1 cellular context compared by ENCODE assay signal in the genomic region with DNA sequence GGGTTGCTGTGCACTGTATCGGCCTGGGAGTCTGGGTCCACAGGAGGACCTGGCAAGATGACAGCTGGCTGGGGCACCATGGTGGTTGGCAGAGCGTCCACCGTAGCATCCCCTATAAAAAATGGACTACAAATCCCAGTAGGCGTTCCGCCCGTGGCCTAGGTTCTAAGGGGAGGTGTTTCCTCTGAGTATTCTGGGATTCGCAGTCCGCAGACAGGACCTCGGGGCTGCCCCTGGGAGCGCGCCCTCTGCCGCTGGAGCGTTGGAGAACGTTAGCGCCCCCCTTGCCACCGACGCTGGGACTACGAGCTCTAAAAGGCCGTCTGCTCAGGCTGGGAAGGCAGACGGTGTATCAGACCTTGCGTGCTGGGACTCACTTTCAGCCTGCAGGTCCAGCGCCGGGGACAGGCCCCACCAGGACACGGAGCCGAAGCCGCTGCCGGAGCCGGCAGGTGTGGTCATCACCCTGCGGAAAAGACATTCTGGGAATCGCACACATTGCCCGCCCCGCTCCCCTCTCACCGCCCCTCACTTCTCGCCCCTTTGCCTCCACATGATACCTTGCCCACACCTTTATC.
TF ChIP-seq lines count a peak whose summit lies in the region.

No MANE protein-coding gene starts in this region.

TF ChIP-seq in HepG2, 621 proteins besides CTCF, POLR2A, EP300 and RAD21 (continues in another document):
- TF ChIP-seq ZNF318 (CRISPR knock-in tag; IDR thresholded peaks at IDR 0.05) (no peak), UBTF (CRISPR knock-in tag; IDR thresholded peaks at IDR 0.05) (no peak; the same call in 1 of the 2 replicates), ZNF383 (CRISPR knock-in tag; IDR thresholded peaks at IDR 0.05; ENCODE audit: borderline replicate concordance) (no peak), KDM5B (CRISPR knock-in tag; IDR thresholded peaks at IDR 0.05; ENCODE audit: borderline replicate concordance) (no peak), ZFP82 (CRISPR knock-in tag; IDR thresholded peaks at IDR 0.05; ENCODE audit: borderline replicate concordance) (no peak), RXRA (CRISPR knock-in tag; IDR thresholded peaks at IDR 0.05) (0 out of 2 replicates have a peak, but pooled peaks have one; percentile 5), SMYD3 (CRISPR knock-in tag; IDR thresholded peaks at IDR 0.05) (no peak), XRCC5 (optimal IDR thresholded peaks at IDR 0.05; ENCODE audit: low read length) (peak; percentile 51), ELK4 (CRISPR knock-in tag; IDR thresholded peaks at IDR 0.05; ENCODE audit: borderline replicate concordance) (0 out of 2 replicates have a peak, but pooled peaks have one; percentile 9), RARG (CRISPR knock-in tag; IDR thresholded peaks at IDR 0.05; ENCODE audit: low read depth) (no peak), ZNF18 (CRISPR knock-in tag; IDR thresholded peaks at IDR 0.05; ENCODE audit: insufficient replicate concordance) (no peak), GATAD2A (CRISPR knock-in tag; IDR thresholded peaks at IDR 0.05) (no peak), SMARCE1 (IDR thresholded peaks at IDR 0.05; ENCODE audit: borderline replicate concordance) (no peak), TFDP2 (CRISPR knock-in tag; IDR thresholded peaks at IDR 0.05) (peak; percentile 52; the same call in 1 of the 2 replicates), RFXAP (CRISPR knock-in tag; IDR thresholded peaks at IDR 0.05; ENCODE audit: borderline replicate concordance) (no peak; the same call in 1 of the 2 replicates), ELF4 (CRISPR knock-in tag; IDR thresholded peaks at IDR 0.05; ENCODE audit: borderline replicate concordance) (no peak), EEA1 (CRISPR knock-in tag; IDR thresholded peaks at IDR 0.05; ENCODE audit: borderline replicate concordance) (no peak), IRF2 (CRISPR knock-in tag; IDR thresholded peaks at IDR 0.05) (peak; percentile 57; the same call in 1 of the 2 replicates), MBD4 (IDR thresholded peaks at IDR 0.05; ENCODE audit: borderline replicate concordance, low read length) (no peak), MED13 (CRISPR knock-in tag; IDR thresholded peaks at IDR 0.05) (no peak), NR1H2 (CRISPR knock-in tag; IDR thresholded peaks at IDR 0.05; ENCODE audit: borderline replicate concordance, low read depth) (no peak), JARID2 (CRISPR knock-in tag; IDR thresholded peaks at IDR 0.05; ENCODE audit: insufficient replicate concordance) (peak; percentile 29), CREM (IDR thresholded peaks at IDR 0.05) (peak; percentile 77; the same call in 1 of the 2 replicates), CREM (CRISPR knock-in tag; IDR thresholded peaks at IDR 0.05) (no peak), ZKSCAN1 (IDR thresholded peaks at IDR 0.05; ENCODE audit: low read length) (no peak), CSRNP2 (CRISPR knock-in tag; conservative IDR thresholded peaks at IDR 0.05; ENCODE audit: low read depth) (no peak), MEIS2 (CRISPR knock-in tag; IDR thresholded peaks at IDR 0.05) (0 out of 2 replicates have a peak, but pooled peaks have one; percentile 39), HOXA3 (CRISPR knock-in tag; IDR thresholded peaks at IDR 0.05) (peak; percentile 51; the same call in 1 of the 2 replicates), ZBTB7B (CRISPR knock-in tag; IDR thresholded peaks at IDR 0.05) (peak; percentile 76), POGZ (CRISPR knock-in tag; IDR thresholded peaks at IDR 0.05) (0 out of 2 replicates have a peak, but pooled peaks have one; percentile 17), FOSL1 (CRISPR knock-in tag; IDR thresholded peaks at IDR 0.05; ENCODE audit: borderline replicate concordance) (no peak), HMG20A (CRISPR knock-in tag; IDR thresholded peaks at IDR 0.05; ENCODE audit: borderline replicate concordance) (no peak), ZNF530 (CRISPR knock-in tag; IDR thresholded peaks at IDR 0.05; ENCODE audit: low read depth) (no peak), ELF1 (CRISPR knock-in tag; IDR thresholded peaks at IDR 0.05) (peak; percentile 62; the same call in 1 of the 2 replicates)
- TF ChIP-seq, protein P1, sequence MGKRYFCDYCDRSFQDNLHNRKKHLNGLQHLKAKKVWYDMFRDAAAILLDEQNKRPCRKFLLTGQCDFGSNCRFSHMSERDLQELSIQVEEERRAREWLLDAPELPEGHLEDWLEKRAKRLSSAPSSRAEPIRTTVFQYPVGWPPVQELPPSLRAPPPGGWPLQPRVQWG (CRISPR knock-in tag; IDR thresholded peaks at IDR 0.05; ENCODE audit: borderline replicate concordance, low read depth) = no peak
- TF ChIP-seq, protein P2, sequence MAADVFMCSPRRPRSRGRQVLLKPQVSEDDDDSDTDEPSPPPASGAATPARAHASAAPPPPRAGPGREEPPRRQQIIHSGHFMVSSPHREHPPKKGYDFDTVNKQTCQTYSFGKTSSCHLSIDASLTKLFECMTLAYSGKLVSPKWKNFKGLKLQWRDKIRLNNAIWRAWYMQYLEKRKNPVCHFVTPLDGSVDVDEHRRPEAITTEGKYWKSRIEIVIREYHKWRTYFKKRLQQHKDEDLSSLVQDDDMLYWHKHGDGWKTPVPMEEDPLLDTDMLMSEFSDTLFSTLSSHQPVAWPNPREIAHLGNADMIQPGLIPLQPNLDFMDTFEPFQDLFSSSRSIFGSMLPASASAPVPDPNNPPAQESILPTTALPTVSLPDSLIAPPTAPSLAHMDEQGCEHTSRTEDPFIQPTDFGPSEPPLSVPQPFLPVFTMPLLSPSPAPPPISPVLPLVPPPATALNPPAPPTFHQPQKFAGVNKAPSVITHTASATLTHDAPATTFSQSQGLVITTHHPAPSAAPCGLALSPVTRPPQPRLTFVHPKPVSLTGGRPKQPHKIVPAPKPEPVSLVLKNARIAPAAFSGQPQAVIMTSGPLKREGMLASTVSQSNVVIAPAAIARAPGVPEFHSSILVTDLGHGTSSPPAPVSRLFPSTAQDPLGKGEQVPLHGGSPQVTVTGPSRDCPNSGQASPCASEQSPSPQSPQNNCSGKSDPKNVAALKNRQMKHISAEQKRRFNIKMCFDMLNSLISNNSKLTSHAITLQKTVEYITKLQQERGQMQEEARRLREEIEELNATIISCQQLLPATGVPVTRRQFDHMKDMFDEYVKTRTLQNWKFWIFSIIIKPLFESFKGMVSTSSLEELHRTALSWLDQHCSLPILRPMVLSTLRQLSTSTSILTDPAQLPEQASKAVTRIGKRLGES (CRISPR knock-in tag; IDR thresholded peaks at IDR 0.05; ENCODE audit: borderline replicate concordance) = no peak
